ENCODE assay signal across 9 cellular contexts in the genomic region with DNA sequence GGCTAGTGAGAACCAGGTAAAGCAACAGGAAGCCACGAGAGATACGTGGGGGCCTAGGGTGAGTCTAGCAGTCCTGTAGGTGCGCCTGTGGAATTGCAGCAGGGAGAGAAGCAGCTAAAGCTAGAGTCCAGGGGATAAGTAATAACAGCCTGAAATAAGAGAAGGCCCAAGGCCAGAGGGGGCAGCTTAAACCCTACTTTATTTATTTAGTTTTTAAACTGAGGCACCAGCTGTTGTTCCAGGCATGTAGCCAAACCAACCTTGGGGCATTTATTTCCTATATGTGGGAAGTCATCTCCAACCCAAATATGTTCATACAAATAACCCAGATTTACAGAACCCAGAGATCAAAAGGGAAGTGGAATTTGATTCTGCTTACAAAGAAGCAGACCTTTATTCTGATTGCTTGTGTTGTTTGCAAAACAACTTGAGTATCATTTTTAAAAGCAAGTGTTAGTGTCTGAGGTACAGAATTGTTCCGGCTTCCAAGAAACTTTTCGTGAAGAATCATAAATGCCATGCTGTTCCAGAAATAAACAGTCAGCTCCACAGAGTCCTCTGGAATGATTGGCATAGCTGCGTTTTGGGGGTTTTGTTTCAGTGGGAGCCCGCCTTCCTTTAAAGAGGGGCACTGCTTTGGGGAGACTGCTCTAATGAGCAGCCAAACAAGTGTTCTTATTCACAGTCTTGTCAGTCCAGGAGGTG.
A peak's percentile ranks its signal among the peaks of the same experiment; 100 is the strongest.
DNase-seq lines count a peak whose midpoint lies in the region; ATAC-seq and TF ChIP-seq lines count a peak whose summit lies in the region.
"Had no signal": no experiment of that assay in that cellular context is flagged by ENCODE, and none has a peak within 500 bp of the region (broad histone marks: within the 10 kb centered on the region; RNA-seq: fewer than 3 reads in every experiment).

No MANE protein-coding gene starts in this region.

- no peaks in the 10 kb centered on the region for H3K27me3 ChIP-seq in naive thymus-derived CD4-positive, alpha-beta T cell (ENCODE audit: control insufficient read depth in 2 of 2, insufficient read depth in 2 of 2, low read length in 2 of 2)
- no peaks in the 10 kb centered on the region for H3K27me3 ChIP-seq in testis

- no peaks in the 10 kb centered on the region for H3K36me3 Mint-ChIP-seq in naive thymus-derived CD4-positive, alpha-beta T cell

- H3K36me3 ChIP-seq in naive thymus-derived CD4-positive, alpha-beta T cell (ENCODE audit: control insufficient read depth in 2 of 3, insufficient read depth in 3 of 3, low read length in 3 of 3): no peaks in the 10 kb centered on the region
- no peaks in the 10 kb centered on the region for H3K36me3 ChIP-seq in testis (ENCODE audit: low read depth, missing control alignments)

- H3K4me1 ChIP-seq in naive thymus-derived CD4-positive, alpha-beta T cell (ENCODE audit: control insufficient read depth in 2 of 2, insufficient read depth in 2 of 2, low read length in 2 of 2): no peaks in the 10 kb centered on the region
- H3K4me1 ChIP-seq in testis: no peaks in the 10 kb centered on the region

- WGBS in testis, 2 donors: 69 to 83% methylated on average over 7 of the region's 7 CpGs

- no peaks in the 10 kb centered on the region for H3K9me3 ChIP-seq in naive thymus-derived CD4-positive, alpha-beta T cell (ENCODE audit: control insufficient read depth in 2 of 3, low read length in 3 of 3)
- H3K9me3 ChIP-seq in testis: no peaks in the 10 kb centered on the region

- no peak for ATAC-seq in naive thymus-derived CD4-positive, alpha-beta T cell
- ATAC-seq in HG03520 (IDR thresholded peaks at IDR 0.05; ENCODE audit: unreplicated experiment): no peak

- CTCF ChIA-PET in naive thymus-derived CD4-positive, alpha-beta T cell (lab: Charles Lee): no interaction called here

- H3K9me3 Mint-ChIP-seq in naive thymus-derived CD4-positive, alpha-beta T cell: no peaks in the 10 kb centered on the region

- peak overlapping the region in 1 of 9 donors; percentile 6 for H3K27ac Mint-ChIP-seq in naive thymus-derived CD4-positive, alpha-beta T cell

- TF ChIP-seq POLR2A in testis (IDR thresholded peaks at IDR 0.05): no peak

- peaks cover 0 to 3% (median 0%) of the 10 kb centered on the region in 7 donors for H3K4me1 Mint-ChIP-seq in naive thymus-derived CD4-positive, alpha-beta T cell

- POLR2A ChIA-PET in naive thymus-derived CD4-positive, alpha-beta T cell (lab: Charles Lee): no interaction called here

- H3K27me3 Mint-ChIP-seq in naive thymus-derived CD4-positive, alpha-beta T cell: peaks cover 0 to 7% (median 0%) of the 10 kb centered on the region in 5 donors

- TF ChIP-seq CTCF in AG09319 (IDR thresholded peaks at IDR 0.05; ENCODE audit: low read depth, low read length) (peak; percentile 14; the same call in 1 of the 2 replicates), HFF-Myc (IDR thresholded peaks at IDR 0.05; ENCODE audit: low read depth, low read length, missing control alignments) (peak; percentile 24), fibroblast of the aortic adventitia (IDR thresholded peaks at IDR 0.05; ENCODE audit: insufficient read depth, low read length) (peak; percentile 35), testis (IDR thresholded peaks at IDR 0.05) (no peak)

- intact Hi-C loops in naive thymus-derived CD4-positive, alpha-beta T cell (cut with micrococcal nuclease): no loop called here
- intact Hi-C loops in testis (cut with DNase I; ENCODE audit: low total_unique reads): no loop called here

- peak; percentile 45 for DNase-seq in AG09319 (ENCODE audit: extremely low read depth, low read depth)
- peak; percentile 46 for DNase-seq in HFF-Myc (ENCODE audit: extremely low read depth, low read depth)
- peak; percentile 17 for DNase-seq in SHP77 treated with DMSO at 0.1 percent for 48 hours (lab: John Stamatoyannopoulos, UW)
- DNase-seq in fibroblast of the aortic adventitia (ENCODE audit: low read depth): peak; percentile 51
- no peak for DNase-seq in naive thymus-derived CD4-positive, alpha-beta T cell
- DNase-seq in testis: no peak
- DNase-seq in central memory CD4-positive, alpha-beta T cell: no peak
- DNase-seq: stimulated activated CD4-positive, alpha-beta T cell treated with anti-CD3 and anti-CD28 coated beads, Interleukin-12 subunit alpha, Interleukin-12 subunit beta, amount 100 ng/mL, for 4 hours had no signal

- H3K4me3 Mint-ChIP-seq in naive thymus-derived CD4-positive, alpha-beta T cell: no peak overlapping the region

- H3K4me3 ChIP-seq in HFF-Myc (replicated peaks; ENCODE audit: low read depth, low read length): no peak overlapping the region
- no peak overlapping the region for H3K4me3 ChIP-seq in fibroblast of the aortic adventitia (ENCODE audit: low read depth, low read length)
- no peak overlapping the region for H3K4me3 ChIP-seq in naive thymus-derived CD4-positive, alpha-beta T cell (ENCODE audit: low read length)
- no peak overlapping the region for H3K4me3 ChIP-seq in testis

- H3K27ac ChIP-seq in naive thymus-derived CD4-positive, alpha-beta T cell (ENCODE audit: low read depth, low read length): no peak overlapping the region
- no peak overlapping the region for H3K27ac ChIP-seq in testis

Comparison
In these comparisons a context has a peak if more than half of its experiments do, and no peak if none do; other contexts are left out.
1. DNase-seq: peak in AG09319 (single experiment), HFF-Myc (single experiment), SHP77 treated with DMSO at 0.1 percent for 48 hours (single experiment) and fibroblast of the aortic adventitia (single experiment); none in naive thymus-derived CD4-positive, alpha-beta T cell (0 of 9), testis (single experiment) and central memory CD4-positive, alpha-beta T cell (single experiment).
2. CTCF ChIP-seq: peak in AG09319 (single experiment), HFF-Myc (single experiment) and fibroblast of the aortic adventitia (single experiment); none in testis (0 of 3).